ENCODE assay signal across 8 cellular contexts in the genomic region with DNA sequence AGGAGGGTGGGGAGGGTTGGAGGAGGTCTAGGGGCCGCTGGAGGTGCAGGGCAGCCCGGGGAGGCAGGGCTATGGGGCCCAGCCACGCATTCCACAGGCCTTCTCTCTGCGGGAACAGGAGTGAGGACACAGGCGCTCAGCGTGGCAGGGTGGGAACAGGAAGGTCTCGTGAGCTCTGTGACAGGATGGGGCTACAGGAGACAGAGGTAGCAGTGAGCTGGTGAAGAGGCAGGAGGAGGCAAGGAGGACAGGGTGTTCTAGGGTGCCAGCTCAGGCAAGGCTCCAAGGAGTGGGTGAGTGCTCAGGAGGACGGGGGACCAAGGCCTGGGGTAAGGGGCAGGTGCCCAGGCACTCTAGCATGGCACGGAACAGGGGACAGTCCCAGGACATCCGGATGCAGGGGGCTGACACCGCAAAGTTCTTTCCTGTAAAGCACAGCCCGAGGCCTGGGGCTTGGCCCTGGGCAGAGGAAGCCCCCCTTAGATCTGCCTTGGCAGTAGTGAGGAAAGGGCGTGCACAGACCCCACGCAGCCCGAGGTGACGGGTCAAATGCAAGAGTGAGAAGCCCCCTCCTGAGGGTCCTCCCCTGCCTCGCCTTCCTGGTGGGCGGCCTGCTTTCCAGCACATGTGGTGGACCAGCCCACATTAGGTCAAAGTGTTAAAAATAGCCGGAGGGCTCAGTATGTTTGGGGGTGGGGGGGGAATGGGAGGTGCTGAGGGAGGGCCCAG. TPM values are rescaled to one million over a fixed set of nuclear protein-coding genes. Genes with fewer than 3 reads are reported as not detected.
DNase-seq lines count a peak whose midpoint lies in the region; ATAC-seq, FAIRE-seq and TF ChIP-seq lines count a peak whose summit lies in the region.

No MANE protein-coding gene starts in this region.

- peak overlapping the region; percentile 99 for H3K4me3 Mint-ChIP-seq in stimulated activated naive CD8-positive, alpha-beta T cell treated with anti-CD3 and anti-CD28 coated beads, Interleukin-15, Interleukin-2, amounts not matched to agents 100 ng/mL and 50 ng/mL, for 24 hours

- TF ChIP-seq CTCF in DOHH2 (IDR thresholded peaks at IDR 0.05; ENCODE audit: low read depth, low read length, poor library complexity, severe bottlenecking) (no peak), PC-9 (conservative IDR thresholded peaks at IDR 0.05) (no peak), left lung (IDR thresholded peaks at IDR 0.05) (no peak)

- CTCF ChIA-PET in PC-9 (lab: Charles Lee), result interaction anchor here (0.5 to 1.7 kb wide), 4 partner anchors 48 to 197 kb away, joined by 3 to 8 read pairs (median 4); no protein-coding TSS in a partner anchor

- H3K4me2 ChIP-seq in DOHH2 (ENCODE audit: low read length) (peak overlapping the region; percentile 88), PC-9 (peak overlapping the region; percentile 99)

- H3K9me2 ChIP-seq in DOHH2 (replicated peaks; ENCODE audit: control insufficient read depth, low read length), result no peaks in the 10 kb centered on the region
- H3K9me2 ChIP-seq in PC-9 (ENCODE audit: insufficient read depth), result no peaks in the 10 kb centered on the region

- peak overlapping the region; percentile 90 for H3K27ac ChIP-seq in DOHH2 (ENCODE audit: low read depth, low read length)
- peak overlapping the region; percentile 100 for H3K27ac ChIP-seq in PC-9
- peak overlapping the region; percentile 99 for H3K27ac ChIP-seq in caudate nucleus (ENCODE audit: low read depth, low read length)
- peak overlapping the region; percentile 99 to 100 for H3K27ac ChIP-seq in left lung

- no peak overlapping the region for H2AFZ ChIP-seq in PC-9

- FAIRE-seq in frontal cortex (lab: Jason Lieb, UNC), result no peak

- no TSS peak for BruUV-seq in PC-9 (replicated peaks; lab: Mats Ljungman, UMichigan)

- H4K20me1 ChIP-seq in DOHH2 (ENCODE audit: control insufficient read depth, insufficient read depth, low read depth, low read length) (no peaks in the 10 kb centered on the region), PC-9 (ENCODE audit: insufficient read depth) (peaks cover 2% of the 10 kb centered on the region)

- no peaks in the 10 kb centered on the region for H3K27me3 Mint-ChIP-seq in stimulated activated naive CD8-positive, alpha-beta T cell treated with anti-CD3 and anti-CD28 coated beads, Interleukin-15, Interleukin-2, amounts not matched to agents 100 ng/mL and 50 ng/mL, for 24 hours

- ATAC-seq in left lung (no peak), HG02852 (IDR thresholded peaks at IDR 0.05; ENCODE audit: unreplicated experiment) (no peak)

- peaks cover 51% of the 10 kb centered on the region for H3K79me2 ChIP-seq in DOHH2 (ENCODE audit: control insufficient read depth, low read length)
- peaks cover 38% of the 10 kb centered on the region for H3K79me2 ChIP-seq in PC-9 (ENCODE audit: low read depth)

- peak in 1 of 2 experiments; percentile 17 for DNase-seq in PC-9
- DNase-seq in caudate nucleus (lab: John Stamatoyannopoulos, UW), result peak in 5 of 61 donors; percentile 33 to 65 (median 42)
- DNase-seq in left lung, result peak; percentile 64 to 84
- no peak for DNase-seq in frontal cortex (ENCODE audit: low spot score in 2 of 2)
- DNase-seq in NCI-H187 treated with DMSO at 0.1 percent for 48 hours (lab: John Stamatoyannopoulos, UW), result no peak

- H3K4me1 ChIP-seq in DOHH2 (ENCODE audit: control insufficient read depth, low read length) (peaks cover 74% of the 10 kb centered on the region), PC-9 (replicated peaks; ENCODE audit: insufficient read depth) (peaks cover 57% of the 10 kb centered on the region), left lung (peaks cover 49 to 63% of the 10 kb centered on the region in 2 donors)

- H3K27ac Mint-ChIP-seq in stimulated activated naive CD8-positive, alpha-beta T cell treated with anti-CD3 and anti-CD28 coated beads, Interleukin-15, Interleukin-2, amounts not matched to agents 100 ng/mL and 50 ng/mL, for 24 hours, result peak overlapping the region; percentile 100

- no peaks in the 10 kb centered on the region for H3K9me3 Mint-ChIP-seq in stimulated activated naive CD8-positive, alpha-beta T cell treated with anti-CD3 and anti-CD28 coated beads, Interleukin-15, Interleukin-2, amounts not matched to agents 100 ng/mL and 50 ng/mL, for 24 hours

- H3K9me3 ChIP-seq in DOHH2 (ENCODE audit: control insufficient read depth, insufficient read depth, low read length) (no peaks in the 10 kb centered on the region), PC-9 (ENCODE audit: insufficient read depth, low read depth) (no peaks in the 10 kb centered on the region), left lung (no peaks in the 10 kb centered on the region)

- peaks cover 5% of the 10 kb centered on the region for H3K36me3 Mint-ChIP-seq in stimulated activated naive CD8-positive, alpha-beta T cell treated with anti-CD3 and anti-CD28 coated beads, Interleukin-15, Interleukin-2, amounts not matched to agents 100 ng/mL and 50 ng/mL, for 24 hours (ENCODE audit: low read depth)

- peak overlapping the region; percentile 75 for H3K4me3 ChIP-seq in DOHH2 (ENCODE audit: low read length)
- H3K4me3 ChIP-seq in PC-9, result peak overlapping the region; percentile 32; the same call in 1 of the 2 replicates
- H3K4me3 ChIP-seq in left lung, result peak overlapping the region in 1 of 2 donors; percentile 80

- peaks cover 58% of the 10 kb centered on the region for H3K4me1 Mint-ChIP-seq in stimulated activated naive CD8-positive, alpha-beta T cell treated with anti-CD3 and anti-CD28 coated beads, Interleukin-15, Interleukin-2, amounts not matched to agents 100 ng/mL and 50 ng/mL, for 24 hours (ENCODE audit: low read depth)

- H3K27me3 ChIP-seq in DOHH2 (ENCODE audit: control insufficient read depth, low read length) (no peaks in the 10 kb centered on the region), PC-9 (ENCODE audit: insufficient read depth, low read depth) (no peaks in the 10 kb centered on the region), left lung (no peaks in the 10 kb centered on the region)

- POLR2A ChIA-PET in PC-9 (lab: Charles Lee; ENCODE audit: unreplicated experiment), result interaction anchor here (0.6 to 3.2 kb wide), 7 partner anchors 30 to 246 kb away, joined by 3 to 97 read pairs (median 5); a partner anchor contains a TSS

- intact Hi-C loops in PC-9 (cut with micrococcal nuclease; ENCODE audit: unreplicated experiment), result loop anchor here (1.0 to 5.0 kb wide), 5 partner anchors 15 to 141 kb away; no protein-coding TSS in a partner anchor
- intact Hi-C loops in left lung (cut with DNase I), result loop anchor here in 1 of 2 donors (5.0 kb wide), 1 partner anchor 89 kb away; no protein-coding TSS in a partner anchor

- H3F3A ChIP-seq in DOHH2 (ENCODE audit: control insufficient read depth, insufficient read depth), result peaks cover 41% of the 10 kb centered on the region
- H3F3A ChIP-seq in PC-9 (ENCODE audit: insufficient read depth, low read depth), result peaks cover 54% of the 10 kb centered on the region

- H3K36me3 ChIP-seq in DOHH2 (ENCODE audit: control insufficient read depth, low read length), result peaks cover 14% of the 10 kb centered on the region
- H3K36me3 ChIP-seq in PC-9 (ENCODE audit: low read depth), result no peaks in the 10 kb centered on the region
- peaks cover 0 to 12% of the 10 kb centered on the region in 2 donors for H3K36me3 ChIP-seq in left lung

RNA-seq across cellular contexts. Expression of a gene that starts 4.7 kb away (rescaled TPM):
- 825 and 938 TPM in 2 replicates for total RNA-seq in PC-9 (2021)
- total RNA-seq in left lung, result 1,000 to 10,000 TPM; 1,146 to 1,441 TPM
- 1.6 TPM for total RNA-seq in frontal cortex

RNA-seq across cellular contexts. Expression of a gene that starts 31.4 kb away (rescaled TPM):
- 32.4 and 48.9 TPM in 2 replicates for total RNA-seq in PC-9 (2021)
- 10 to 100 TPM; 31.7 to 31.9 TPM for total RNA-seq in left lung
- total RNA-seq in frontal cortex, result 8.2 TPM

RNA-seq across cellular contexts. Expression of a gene that starts 35.4 kb away (rescaled TPM):
- 9.5 and 9.8 TPM in 2 replicates for total RNA-seq in PC-9 (2021)
- 1 to 10 TPM; 8.4 to 9.8 TPM for total RNA-seq in left lung
- total RNA-seq in frontal cortex, result 0.41 TPM

Comparison
In these comparisons a context has a peak if more than half of its experiments do, and no peak if none do; other contexts are left out.
1. DNase-seq: peak in left lung (2 of 2); none in frontal cortex (0 of 2) and NCI-H187 treated with DMSO at 0.1 percent for 48 hours (single experiment).
2. RNA of a gene that starts 4.7 kb away (total RNA-seq): 1,146 to 1,441 TPM in left lung and 825 to 938 TPM in PC-9; 1.6 TPM in frontal cortex (single experiment); every median in the first group is over 100 times any median in the second.
3. Peak in every context shown above with its lines, with median percentiles within 50 percentile points of each other: H3K27ac ChIP-seq.